23 cellular contexts compared by ENCODE assay signal in the genomic region with DNA sequence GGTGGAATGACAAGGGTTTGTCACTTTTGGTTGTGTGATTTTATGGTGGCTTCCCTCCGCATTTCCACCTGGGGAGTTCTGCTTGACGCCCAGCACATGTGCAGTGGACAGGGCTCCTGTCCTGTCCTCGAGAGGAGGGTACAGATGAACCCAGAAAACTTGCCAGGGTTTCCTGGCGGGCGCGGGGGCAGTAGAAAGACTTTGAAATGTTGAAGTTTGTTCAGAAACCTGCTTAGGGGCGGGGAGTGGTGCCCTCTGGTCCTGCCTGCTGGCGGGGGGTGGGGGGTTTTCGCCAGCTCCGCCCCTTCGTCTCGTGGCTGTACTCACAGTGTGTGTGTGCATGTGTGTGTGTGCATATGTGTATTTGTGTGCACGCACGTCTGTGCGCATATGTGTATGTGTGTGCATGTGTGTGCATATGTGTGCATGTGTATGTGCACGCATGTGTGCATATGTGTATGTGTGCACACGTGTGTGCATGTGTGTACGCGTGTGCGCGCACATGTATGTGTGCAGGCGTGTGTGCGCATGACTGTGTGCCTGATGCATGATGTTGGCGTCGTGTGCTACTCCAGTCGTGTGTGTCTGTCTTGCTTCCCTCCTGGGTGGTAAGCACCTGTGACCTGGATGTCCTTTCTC.
"Had no signal": no experiment of that assay in that cellular context is flagged by ENCODE, and none has a peak within 500 bp of the region (broad histone marks: within the 10 kb centered on the region; RNA-seq: fewer than 3 reads in every experiment).

No MANE protein-coding gene starts in this region.

- H3K4me3 Mint-ChIP-seq: activated CD4-positive, alpha-beta T cell treated with anti-CD3 and anti-CD28 coated beads, Interleukin-2, amount 10 ng/mL, durations not matched to agents 7 days and 5 days; activated CD8-positive, alpha-beta T cell treated with anti-CD3 and anti-CD28 coated beads for 36 hours; activated naive CD8-positive, alpha-beta T cell; neural crest cell; stimulated activated naive CD8-positive, alpha-beta T cell treated with anti-CD3 and anti-CD28 coated beads, Interleukin-15, Interleukin-2, amounts not matched to agents 100 ng/mL and 50 ng/mL, for 24 hours; T-cell; T-helper 2 cell treated with Interferon-gamma antibody and Interleukin-4, amounts not matched to agents 5 μg/mL and 100 μg/mL, for 36 hours had no signal

- H3K36me3 Mint-ChIP-seq: activated naive CD8-positive, alpha-beta T cell had no signal

- H3K4me3 ChIP-seq: adrenal gland, colonic mucosa, esophagus squamous epithelium, gastrocnemius medialis, prostate gland, tibial artery, vagina had no signal

- DNase-seq: activated CD4-positive, alpha-beta T cell treated with anti-CD3 and anti-CD28 coated beads, Interleukin-2, amount 10 ng/mL, durations not matched to agents 7 days and 5 days; activated CD4-positive, CD25-positive, alpha-beta regulatory T cell treated with anti-CD3 and anti-CD28 coated beads, Interleukin-2, amount 50 U/mL, for 72 hours; activated CD8-positive, alpha-beta T cell treated with anti-CD3 and anti-CD28 coated beads for 36 hours; activated naive CD4-positive, alpha-beta T cell; activated T-cell treated with anti-CD3 and anti-CD28 coated beads, Interleukin-2, amount 50 U/mL, for 1 hour; adrenal gland; colonic mucosa; esophagus squamous epithelium; gastrocnemius medialis; hypothalamus; left ventricle myocardium superior; stimulated activated CD4-positive, alpha-beta T cell treated with anti-CD3 and anti-CD28 coated beads, Interleukin-4, amount 100 ng/mL, for 24 hours; substantia nigra; T-cell; tibial artery had no signal

- H3K27me3 Mint-ChIP-seq: activated CD4-positive, alpha-beta T cell treated with anti-CD3 and anti-CD28 coated beads, Interleukin-2, amount 10 ng/mL, durations not matched to agents 7 days and 5 days; activated CD8-positive, alpha-beta T cell treated with anti-CD3 and anti-CD28 coated beads for 36 hours; activated naive CD8-positive, alpha-beta T cell; stimulated activated naive CD8-positive, alpha-beta T cell treated with anti-CD3 and anti-CD28 coated beads, Interleukin-15, Interleukin-2, amounts not matched to agents 100 ng/mL and 50 ng/mL, for 24 hours; T-cell had no signal

- FAIRE-seq: astrocyte had no signal

- H3K36me3 ChIP-seq: colonic mucosa had no signal

- H3K9me3 Mint-ChIP-seq: activated CD4-positive, alpha-beta T cell treated with anti-CD3 and anti-CD28 coated beads, Interleukin-2, amount 10 ng/mL, durations not matched to agents 7 days and 5 days; activated CD8-positive, alpha-beta T cell treated with anti-CD3 and anti-CD28 coated beads for 36 hours; neural crest cell; stimulated activated naive CD8-positive, alpha-beta T cell treated with anti-CD3 and anti-CD28 coated beads, Interleukin-15, Interleukin-2, amounts not matched to agents 100 ng/mL and 50 ng/mL, for 24 hours; T-cell; T-helper 2 cell treated with Interferon-gamma antibody and Interleukin-4, amounts not matched to agents 5 μg/mL and 100 μg/mL, for 36 hours had no signal

- H3K9me3 ChIP-seq: adrenal gland, colonic mucosa, esophagus squamous epithelium, gastrocnemius medialis, prostate gland, tibial artery, vagina had no signal

- H3K4me1 Mint-ChIP-seq: neural crest cell had no signal

- H3K27me3 ChIP-seq: adrenal gland, colonic mucosa, esophagus squamous epithelium, gastrocnemius medialis, tibial artery, vagina had no signal

- H3K4me1 ChIP-seq: colonic mucosa, gastrocnemius medialis, prostate gland had no signal

- ATAC-seq: activated CD8-positive, alpha-beta T cell treated with anti-CD3 and anti-CD28 coated beads for 36 hours; gastrocnemius medialis; left ventricle myocardium superior; T-cell had no signal

- H3K27ac ChIP-seq: adrenal gland, colonic mucosa, esophagus squamous epithelium, gastrocnemius medialis, prostate gland, tibial artery, vagina, VCaP had no signal

- H3K27ac Mint-ChIP-seq: activated CD4-positive, alpha-beta T cell treated with anti-CD3 and anti-CD28 coated beads, Interleukin-2, amount 10 ng/mL, durations not matched to agents 7 days and 5 days; activated CD8-positive, alpha-beta T cell treated with anti-CD3 and anti-CD28 coated beads for 36 hours; activated naive CD8-positive, alpha-beta T cell; stimulated activated naive CD8-positive, alpha-beta T cell treated with anti-CD3 and anti-CD28 coated beads, Interleukin-15, Interleukin-2, amounts not matched to agents 100 ng/mL and 50 ng/mL, for 24 hours; T-cell; T-helper 2 cell treated with Interferon-gamma antibody and Interleukin-4, amounts not matched to agents 5 μg/mL and 100 μg/mL, for 36 hours had no signal
